1 cellular context compared by ENCODE assay signal in the genomic region with DNA sequence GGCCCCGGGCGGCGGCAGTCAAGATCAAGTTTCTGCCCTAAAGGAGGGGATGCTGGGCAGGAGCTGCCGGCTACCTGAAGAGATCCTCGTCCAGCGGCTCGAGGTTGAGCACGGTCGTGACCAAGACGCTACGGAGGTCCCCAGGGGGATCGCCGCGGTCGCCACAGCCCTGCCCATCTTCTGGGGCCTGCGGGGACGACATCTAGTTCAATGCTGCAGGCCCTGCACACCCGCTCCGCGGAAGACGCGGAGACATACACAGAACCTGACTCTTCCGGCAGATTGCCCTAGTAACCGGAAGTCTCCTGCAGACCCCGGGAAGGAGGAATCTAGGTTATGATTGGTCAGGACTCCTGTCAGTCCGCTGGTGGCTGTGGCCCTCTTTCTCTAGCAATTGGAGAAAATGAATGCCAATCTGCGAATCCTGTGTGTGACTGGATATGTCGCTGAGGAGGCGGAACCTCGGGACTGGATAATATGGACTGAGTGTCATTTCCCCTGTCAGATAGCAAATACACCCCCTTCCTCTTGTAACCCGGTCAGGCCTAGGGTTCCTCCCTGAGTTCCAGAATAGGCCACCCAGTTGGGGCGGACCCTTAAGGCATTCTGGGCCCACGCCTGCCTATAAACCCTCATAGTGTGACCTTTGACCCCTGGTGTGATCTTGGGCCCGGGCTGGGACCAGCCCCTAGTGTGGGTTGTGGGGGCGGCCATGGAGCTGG.
TF ChIP-seq lines count a peak whose summit lies in the region.

Gene ACOT8, minus strand, starts transcription at position 279 of the 722 bp plus-strand sequence. Its CDS starts 77 bp downstream, at position 202.
Gene ZSWIM3, plus strand, starts transcription at position 501 of the 722 bp plus-strand sequence. Its CDS starts 212 bp downstream, at position 713.

TF ChIP-seq in HEK293, 187 proteins besides CTCF, POLR2A, EP300 and RAD21 (continued from another document and continues in another):
- TF ChIP-seq, protein P1, sequence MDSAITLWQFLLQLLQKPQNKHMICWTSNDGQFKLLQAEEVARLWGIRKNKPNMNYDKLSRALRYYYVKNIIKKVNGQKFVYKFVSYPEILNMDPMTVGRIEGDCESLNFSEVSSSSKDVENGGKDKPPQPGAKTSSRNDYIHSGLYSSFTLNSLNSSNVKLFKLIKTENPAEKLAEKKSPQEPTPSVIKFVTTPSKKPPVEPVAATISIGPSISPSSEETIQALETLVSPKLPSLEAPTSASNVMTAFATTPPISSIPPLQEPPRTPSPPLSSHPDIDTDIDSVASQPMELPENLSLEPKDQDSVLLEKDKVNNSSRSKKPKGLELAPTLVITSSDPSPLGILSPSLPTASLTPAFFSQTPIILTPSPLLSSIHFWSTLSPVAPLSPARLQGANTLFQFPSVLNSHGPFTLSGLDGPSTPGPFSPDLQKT (IDR thresholded peaks at IDR 0.05; ENCODE audit: borderline replicate concordance, low read depth, low read length), result no peak
- TF ChIP-seq ZNF544 (tag by site-specific recombination; IDR thresholded peaks at IDR 0.05) (no peak), ZSCAN16 (tag by site-specific recombination; IDR thresholded peaks at IDR 0.05) (no peak), ZNF292 (tag by site-specific recombination; IDR thresholded peaks at IDR 0.05; ENCODE audit: borderline replicate concordance, low read depth) (no peak), ZNF366 (tag by site-specific recombination; conservative IDR thresholded peaks at IDR 0.05) (no peak), ZNF426 (tag by site-specific recombination; IDR thresholded peaks at IDR 0.05) (no peak), ZNF10 (tag by site-specific recombination; IDR thresholded peaks at IDR 0.05) (no peak), ZBTB20 (tag by site-specific recombination; IDR thresholded peaks at IDR 0.05) (peak; percentile 99), ZNF169 (tag by site-specific recombination; IDR thresholded peaks at IDR 0.05) (no peak), PRDM6 (tag by site-specific recombination; IDR thresholded peaks at IDR 0.05) (no peak), ZNF394 (tag by site-specific recombination; IDR thresholded peaks at IDR 0.05; ENCODE audit: borderline replicate concordance) (0 out of 2 replicates have a peak, but pooled peaks have one; percentile 40), ZNF146 (tag by site-specific recombination; IDR thresholded peaks at IDR 0.05) (no peak), ZNF677 (tag by site-specific recombination; IDR thresholded peaks at IDR 0.05) (no peak), ZBTB8A (tag by site-specific recombination; IDR thresholded peaks at IDR 0.05) (peak; percentile 47), ZNF529 (tag by site-specific recombination; IDR thresholded peaks at IDR 0.05; ENCODE audit: insufficient replicate concordance) (no peak), ZNF549 (tag by site-specific recombination; IDR thresholded peaks at IDR 0.05) (no peak), YY1 (tag by site-specific recombination; IDR thresholded peaks at IDR 0.05) (peak; percentile 57; the same call in 1 of the 2 replicates), ZNF580 (tag by site-specific recombination; IDR thresholded peaks at IDR 0.05) (peak; percentile 94), ZEB2 (tag by site-specific recombination; IDR thresholded peaks at IDR 0.05) (no peak), ZNF701 (tag by site-specific recombination; IDR thresholded peaks at IDR 0.05) (no peak), SP2 (tag by site-specific recombination; IDR thresholded peaks at IDR 0.05) (peak; percentile 98), ZNF670 (tag by site-specific recombination; IDR thresholded peaks at IDR 0.05; ENCODE audit: low read depth) (no peak), ZSCAN18 (tag by site-specific recombination; IDR thresholded peaks at IDR 0.05) (no peak), SCRT2 (tag by site-specific recombination; IDR thresholded peaks at IDR 0.05) (no peak), SP3 (tag by site-specific recombination; IDR thresholded peaks at IDR 0.05) (peak; percentile 85), HOXD13 (CRISPR knock-in tag; IDR thresholded peaks at IDR 0.05; ENCODE audit: borderline replicate concordance) (no peak), SALL2 (tag by site-specific recombination; IDR thresholded peaks at IDR 0.05; ENCODE audit: borderline replicate concordance) (no peak), ZNF658 (tag by site-specific recombination; IDR thresholded peaks at IDR 0.05) (no peak), ZNF843 (tag by site-specific recombination; IDR thresholded peaks at IDR 0.05) (no peak), ZNF138 (tag by site-specific recombination; IDR thresholded peaks at IDR 0.05; ENCODE audit: borderline replicate concordance) (no peak), ZNF513 (tag by site-specific recombination; IDR thresholded peaks at IDR 0.05) (no peak), ZNF26 (tag by site-specific recombination; IDR thresholded peaks at IDR 0.05) (no peak), MEIS1 (CRISPR knock-in tag; IDR thresholded peaks at IDR 0.05; ENCODE audit: borderline replicate concordance) (no peak)
- TF ChIP-seq, protein P2, sequence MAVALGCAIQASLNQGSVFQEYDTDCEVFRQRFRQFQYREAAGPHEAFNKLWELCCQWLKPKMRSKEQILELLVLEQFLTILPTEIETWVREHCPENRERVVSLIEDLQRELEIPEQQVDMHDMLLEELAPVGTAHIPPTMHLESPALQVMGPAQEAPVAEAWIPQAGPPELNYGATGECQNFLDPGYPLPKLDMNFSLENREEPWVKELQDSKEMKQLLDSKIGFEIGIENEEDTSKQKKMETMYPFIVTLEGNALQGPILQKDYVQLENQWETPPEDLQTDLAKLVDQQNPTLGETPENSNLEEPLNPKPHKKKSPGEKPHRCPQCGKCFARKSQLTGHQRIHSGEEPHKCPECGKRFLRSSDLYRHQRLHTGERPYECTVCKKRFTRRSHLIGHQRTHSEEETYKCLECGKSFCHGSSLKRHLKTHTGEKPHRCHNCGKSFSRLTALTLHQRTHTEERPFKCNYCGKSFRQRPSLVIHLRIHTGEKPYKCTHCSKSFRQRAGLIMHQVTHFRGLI (tag by site-specific recombination; IDR thresholded peaks at IDR 0.05), result no peak
- TF ChIP-seq, protein P3, sequence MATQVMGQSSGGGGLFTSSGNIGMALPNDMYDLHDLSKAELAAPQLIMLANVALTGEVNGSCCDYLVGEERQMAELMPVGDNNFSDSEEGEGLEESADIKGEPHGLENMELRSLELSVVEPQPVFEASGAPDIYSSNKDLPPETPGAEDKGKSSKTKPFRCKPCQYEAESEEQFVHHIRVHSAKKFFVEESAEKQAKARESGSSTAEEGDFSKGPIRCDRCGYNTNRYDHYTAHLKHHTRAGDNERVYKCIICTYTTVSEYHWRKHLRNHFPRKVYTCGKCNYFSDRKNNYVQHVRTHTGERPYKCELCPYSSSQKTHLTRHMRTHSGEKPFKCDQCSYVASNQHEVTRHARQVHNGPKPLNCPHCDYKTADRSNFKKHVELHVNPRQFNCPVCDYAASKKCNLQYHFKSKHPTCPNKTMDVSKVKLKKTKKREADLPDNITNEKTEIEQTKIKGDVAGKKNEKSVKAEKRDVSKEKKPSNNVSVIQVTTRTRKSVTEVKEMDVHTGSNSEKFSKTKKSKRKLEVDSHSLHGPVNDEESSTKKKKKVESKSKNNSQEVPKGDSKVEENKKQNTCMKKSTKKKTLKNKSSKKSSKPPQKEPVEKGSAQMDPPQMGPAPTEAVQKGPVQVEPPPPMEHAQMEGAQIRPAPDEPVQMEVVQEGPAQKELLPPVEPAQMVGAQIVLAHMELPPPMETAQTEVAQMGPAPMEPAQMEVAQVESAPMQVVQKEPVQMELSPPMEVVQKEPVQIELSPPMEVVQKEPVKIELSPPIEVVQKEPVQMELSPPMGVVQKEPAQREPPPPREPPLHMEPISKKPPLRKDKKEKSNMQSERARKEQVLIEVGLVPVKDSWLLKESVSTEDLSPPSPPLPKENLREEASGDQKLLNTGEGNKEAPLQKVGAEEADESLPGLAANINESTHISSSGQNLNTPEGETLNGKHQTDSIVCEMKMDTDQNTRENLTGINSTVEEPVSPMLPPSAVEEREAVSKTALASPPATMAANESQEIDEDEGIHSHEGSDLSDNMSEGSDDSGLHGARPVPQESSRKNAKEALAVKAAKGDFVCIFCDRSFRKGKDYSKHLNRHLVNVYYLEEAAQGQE (tag by site-specific recombination; IDR thresholded peaks at IDR 0.05), result peak; percentile 35; the same call in 1 of the 2 replicates
- TF ChIP-seq, protein P4, sequence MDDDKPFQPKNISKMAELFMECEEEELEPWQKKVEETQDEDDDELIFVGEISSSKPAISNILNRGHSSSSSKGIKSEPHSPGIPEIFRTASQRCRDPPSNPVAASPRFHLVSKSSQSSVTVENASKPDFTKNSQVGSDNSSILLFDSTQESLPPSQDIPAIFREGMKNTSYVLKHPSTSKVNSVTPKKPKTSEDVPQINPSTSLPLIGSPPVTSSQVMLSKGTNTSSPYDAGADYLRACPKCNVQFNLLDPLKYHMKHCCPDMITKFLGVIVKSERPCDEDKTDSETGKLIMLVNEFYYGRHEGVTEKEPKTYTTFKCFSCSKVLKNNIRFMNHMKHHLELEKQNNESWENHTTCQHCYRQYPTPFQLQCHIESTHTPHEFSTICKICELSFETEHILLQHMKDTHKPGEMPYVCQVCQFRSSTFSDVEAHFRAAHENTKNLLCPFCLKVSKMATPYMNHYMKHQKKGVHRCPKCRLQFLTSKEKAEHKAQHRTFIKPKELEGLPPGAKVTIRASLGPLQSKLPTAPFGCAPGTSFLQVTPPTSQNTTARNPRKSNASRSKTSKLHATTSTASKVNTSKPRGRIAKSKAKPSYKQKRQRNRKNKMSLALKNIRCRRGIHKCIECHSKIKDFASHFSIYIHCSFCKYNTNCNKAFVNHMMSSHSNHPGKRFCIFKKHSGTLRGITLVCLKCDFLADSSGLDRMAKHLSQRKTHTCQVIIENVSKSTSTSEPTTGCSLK (tag by site-specific recombination; IDR thresholded peaks at IDR 0.05), result no peak
- TF ChIP-seq, protein P5, sequence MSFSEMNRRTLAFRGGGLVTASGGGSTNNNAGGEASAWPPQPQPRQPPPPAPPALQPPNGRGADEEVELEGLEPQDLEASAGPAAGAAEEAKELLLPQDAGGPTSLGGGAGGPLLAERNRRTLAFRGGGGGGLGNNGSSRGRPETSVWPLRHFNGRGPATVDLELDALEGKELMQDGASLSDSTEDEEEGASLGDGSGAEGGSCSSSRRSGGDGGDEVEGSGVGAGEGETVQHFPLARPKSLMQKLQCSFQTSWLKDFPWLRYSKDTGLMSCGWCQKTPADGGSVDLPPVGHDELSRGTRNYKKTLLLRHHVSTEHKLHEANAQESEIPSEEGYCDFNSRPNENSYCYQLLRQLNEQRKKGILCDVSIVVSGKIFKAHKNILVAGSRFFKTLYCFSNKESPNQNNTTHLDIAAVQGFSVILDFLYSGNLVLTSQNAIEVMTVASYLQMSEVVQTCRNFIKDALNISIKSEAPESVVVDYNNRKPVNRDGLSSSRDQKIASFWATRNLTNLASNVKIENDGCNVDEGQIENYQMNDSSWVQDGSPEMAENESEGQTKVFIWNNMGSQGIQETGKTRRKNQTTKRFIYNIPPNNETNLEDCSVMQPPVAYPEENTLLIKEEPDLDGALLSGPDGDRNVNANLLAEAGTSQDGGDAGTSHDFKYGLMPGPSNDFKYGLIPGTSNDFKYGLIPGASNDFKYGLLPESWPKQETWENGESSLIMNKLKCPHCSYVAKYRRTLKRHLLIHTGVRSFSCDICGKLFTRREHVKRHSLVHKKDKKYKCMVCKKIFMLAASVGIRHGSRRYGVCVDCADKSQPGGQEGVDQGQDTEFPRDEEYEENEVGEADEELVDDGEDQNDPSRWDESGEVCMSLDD (tag by site-specific recombination; IDR thresholded peaks at IDR 0.05), result no peak
